In genomic region chr7:19957664-19958063, GRCh38 we compare ENCODE assay signal across 22 cellular contexts.
DNase-seq lines count a peak whose midpoint lies in the region; ATAC-seq, FAIRE-seq and TF ChIP-seq lines count a peak whose summit lies in the region.
"Had no signal": no experiment of that assay in that cellular context is flagged by ENCODE, and none has a peak within 500 bp of the region (broad histone marks: within the 10 kb centered on the region; RNA-seq: fewer than 3 reads in every experiment).

No MANE protein-coding gene starts in this region.

- H3K36me3 ChIP-seq in adipocyte (ENCODE audit: control insufficient read depth, insufficient read depth, low read length, severe bottlenecking) = no peaks in the 10 kb centered on the region
- H3K36me3 ChIP-seq in neural progenitor cell = no peaks in the 10 kb centered on the region
- H3K36me3 ChIP-seq: cardiac muscle cell, transverse colon had no signal

- H4K20me1 ChIP-seq in neural progenitor cell (ENCODE audit: low read depth) = no peaks in the 10 kb centered on the region

- H3K27ac Mint-ChIP-seq in neural progenitor cell = no peak overlapping the region
- H3K27ac Mint-ChIP-seq in activated CD4-positive, alpha-beta T cell treated with anti-CD3 and anti-CD28 coated beads, Interleukin-2, amount 10 ng/mL, durations not matched to agents 24 days and 14 days = no peak overlapping the region
- H3K27ac Mint-ChIP-seq: activated naive CD4-positive, alpha-beta T cell treated with anti-CD3 and anti-CD28 coated beads, Interleukin-2, amount 50 U/mL, for 72 hours; CD4-positive, alpha-beta memory T cell; H9; stimulated activated effector memory CD8-positive, alpha-beta T cell treated with anti-CD3 and anti-CD28 coated beads, Interleukin-12 subunit alpha, Interleukin-12 subunit beta, amount 100 ng/mL, for 72 hours had no signal

- ATAC-seq in HG02610 (IDR thresholded peaks at IDR 0.05; ENCODE audit: unreplicated experiment) = no peak
- ATAC-seq: activated naive CD4-positive, alpha-beta T cell treated with anti-CD3 and anti-CD28 coated beads, Interleukin-2, amount 50 U/mL, for 72 hours; left ventricle myocardium superior; SK-N-SH treated with all-trans-retinoic acid at 6 μM for 48 hours; stimulated activated effector memory CD8-positive, alpha-beta T cell treated with anti-CD3 and anti-CD28 coated beads, Interleukin-12 subunit alpha, Interleukin-12 subunit beta, amount 100 ng/mL, for 72 hours had no signal

- no peak overlapping the region for H3K4me3 ChIP-seq in adipocyte (ENCODE audit: low read length)
- H3K4me3 ChIP-seq in fibroblast of villous mesenchyme (ENCODE audit: low read depth, low read length) = no peak overlapping the region
- H3K4me3 ChIP-seq in neural progenitor cell = no peak overlapping the region
- H3K4me3 ChIP-seq: cardiac muscle cell, skin epidermis, transverse colon had no signal

- H3K27me3 ChIP-seq in adipocyte (replicated peaks; ENCODE audit: control insufficient read depth, insufficient read depth, low read length) (no peaks in the 10 kb centered on the region), neural progenitor cell (no peaks in the 10 kb centered on the region)
- H3K27me3 ChIP-seq: cardiac muscle cell, transverse colon had no signal

- peak; percentile 45 for DNase-seq in HCEC 1CT
- DNase-seq in adipocyte (ENCODE audit: low read depth) = no peak
- DNase-seq in fibroblast of villous mesenchyme (ENCODE audit: low read depth) = peak; percentile 51
- DNase-seq in H54 (ENCODE audit: insufficient read length, low spot score) = no peak
- DNase-seq in neural progenitor cell (ENCODE audit: low spot score) = no peak
- DNase-seq in activated CD4-positive, alpha-beta T cell treated with anti-CD3 and anti-CD28 coated beads, Interleukin-2, amount 10 ng/mL, durations not matched to agents 24 days and 14 days = no peak
- DNase-seq: activated CD4-positive, alpha-beta T cell treated with anti-CD3 and anti-CD28 coated beads for 4 hours; activated CD8-positive, alpha-beta memory T cell treated with anti-CD3 and anti-CD28 coated beads, Interleukin-2, amount 50 U/mL, for 48 hours; CD4-positive, alpha-beta memory T cell; foreskin melanocyte; H9; left ventricle myocardium superior; NCI-H146; transverse colon had no signal

- H3K9ac ChIP-seq in adipocyte (ENCODE audit: low read length) = peak overlapping the region; percentile 65
- H3K9ac ChIP-seq in neural progenitor cell = no peak overlapping the region
- H3K9ac ChIP-seq: parathyroid adenoma had no signal

- no peak for TF ChIP-seq POLR2A in H54 (IDR thresholded peaks at IDR 0.05; ENCODE audit: low read depth, low read length)

- H3K4me1 Mint-ChIP-seq in neural progenitor cell = peaks cover 4% of the 10 kb centered on the region
- no peaks in the 10 kb centered on the region for H3K4me1 Mint-ChIP-seq in activated CD4-positive, alpha-beta T cell treated with anti-CD3 and anti-CD28 coated beads, Interleukin-2, amount 10 ng/mL, durations not matched to agents 24 days and 14 days
- H3K4me1 Mint-ChIP-seq: CD4-positive, alpha-beta memory T cell; H9; stimulated activated effector memory CD8-positive, alpha-beta T cell treated with anti-CD3 and anti-CD28 coated beads, Interleukin-12 subunit alpha, Interleukin-12 subunit beta, amount 100 ng/mL, for 72 hours had no signal

- TF ChIP-seq CTCF in fibroblast of villous mesenchyme (IDR thresholded peaks at IDR 0.05; ENCODE audit: insufficient read depth, low read depth, low read length) (no peak), neural progenitor cell (IDR thresholded peaks at IDR 0.05) (no peak)

- no peaks in the 10 kb centered on the region for H3F3A ChIP-seq in neural progenitor cell (ENCODE audit: low read depth)

- H3K4me1 ChIP-seq in adipocyte (ENCODE audit: control insufficient read depth, insufficient read depth, low read length) = peaks cover 14% of the 10 kb centered on the region
- H3K4me1 ChIP-seq in neural progenitor cell = peaks cover 5% of the 10 kb centered on the region
- H3K4me1 ChIP-seq: parathyroid adenoma, transverse colon had no signal

- no peak overlapping the region for H2AFZ ChIP-seq in neural progenitor cell (replicated peaks)
- H2AFZ ChIP-seq: parathyroid adenoma had no signal

- no peak overlapping the region for H3K4me3 Mint-ChIP-seq in neural progenitor cell
- H3K4me3 Mint-ChIP-seq in activated CD4-positive, alpha-beta T cell treated with anti-CD3 and anti-CD28 coated beads, Interleukin-2, amount 10 ng/mL, durations not matched to agents 24 days and 14 days = no peak overlapping the region
- H3K4me3 Mint-ChIP-seq: CD4-positive, alpha-beta memory T cell; H9; stimulated activated effector memory CD8-positive, alpha-beta T cell treated with anti-CD3 and anti-CD28 coated beads, Interleukin-12 subunit alpha, Interleukin-12 subunit beta, amount 100 ng/mL, for 72 hours had no signal

- intact Hi-C loops in activated CD4-positive, alpha-beta T cell treated with anti-CD3 and anti-CD28 coated beads, Interleukin-2, amount 10 ng/mL, durations not matched to agents 24 days and 14 days (cut with micrococcal nuclease) = no loop called here

- peaks cover 12% of the 10 kb centered on the region for H3K9me3 ChIP-seq in adipocyte (ENCODE audit: control insufficient read depth, low read length)
- H3K9me3 ChIP-seq in neural progenitor cell (ENCODE audit: low read depth) = no peaks in the 10 kb centered on the region
- H3K9me3 ChIP-seq: transverse colon had no signal

- no peaks in the 10 kb centered on the region for H3K36me3 Mint-ChIP-seq in neural progenitor cell
- no peaks in the 10 kb centered on the region for H3K36me3 Mint-ChIP-seq in activated CD4-positive, alpha-beta T cell treated with anti-CD3 and anti-CD28 coated beads, Interleukin-2, amount 10 ng/mL, durations not matched to agents 24 days and 14 days (ENCODE audit: low read depth)
- H3K36me3 Mint-ChIP-seq: CD4-positive, alpha-beta memory T cell; stimulated activated effector memory CD8-positive, alpha-beta T cell treated with anti-CD3 and anti-CD28 coated beads, Interleukin-12 subunit alpha, Interleukin-12 subunit beta, amount 100 ng/mL, for 72 hours had no signal

- H3K79me2 ChIP-seq in neural progenitor cell (ENCODE audit: low read depth) = no peaks in the 10 kb centered on the region
- H3K79me2 ChIP-seq: parathyroid adenoma had no signal

- H3K9me3 Mint-ChIP-seq in neural progenitor cell = peaks cover 8% of the 10 kb centered on the region
- peaks cover 6% of the 10 kb centered on the region for H3K9me3 Mint-ChIP-seq in activated CD4-positive, alpha-beta T cell treated with anti-CD3 and anti-CD28 coated beads, Interleukin-2, amount 10 ng/mL, durations not matched to agents 24 days and 14 days

- FAIRE-seq in H54 (lab: Jason Lieb, UNC) = no peak
- FAIRE-seq: GM12892 had no signal

- no peaks in the 10 kb centered on the region for H3K27me3 Mint-ChIP-seq in neural progenitor cell (ENCODE audit: insufficient read depth, low read depth)
- H3K27me3 Mint-ChIP-seq in activated CD4-positive, alpha-beta T cell treated with anti-CD3 and anti-CD28 coated beads, Interleukin-2, amount 10 ng/mL, durations not matched to agents 24 days and 14 days = no peaks in the 10 kb centered on the region
- H3K27me3 Mint-ChIP-seq: CD4-positive, alpha-beta memory T cell had no signal

- H3K4me2 ChIP-seq in neural progenitor cell = no peak overlapping the region

- no peak overlapping the region for H3K27ac ChIP-seq in neural progenitor cell
- H3K27ac ChIP-seq: cardiac muscle cell, parathyroid adenoma, skin epidermis, transverse colon had no signal

Comparison
In these comparisons a context has a peak if more than half of its experiments do, and no peak if none do; other contexts are left out.
1. DNase-seq: peak in HCEC 1CT (single experiment) and fibroblast of villous mesenchyme (single experiment); none in adipocyte (single experiment), H54 (single experiment), neural progenitor cell (single experiment) and activated CD4-positive, alpha-beta T cell treated with anti-CD3 and anti-CD28 coated beads, Interleukin-2, amount 10 ng/mL, durations not matched to agents 24 days and 14 days (single experiment).